ENCODE assay signal across 33 cellular contexts in the genomic region with DNA sequence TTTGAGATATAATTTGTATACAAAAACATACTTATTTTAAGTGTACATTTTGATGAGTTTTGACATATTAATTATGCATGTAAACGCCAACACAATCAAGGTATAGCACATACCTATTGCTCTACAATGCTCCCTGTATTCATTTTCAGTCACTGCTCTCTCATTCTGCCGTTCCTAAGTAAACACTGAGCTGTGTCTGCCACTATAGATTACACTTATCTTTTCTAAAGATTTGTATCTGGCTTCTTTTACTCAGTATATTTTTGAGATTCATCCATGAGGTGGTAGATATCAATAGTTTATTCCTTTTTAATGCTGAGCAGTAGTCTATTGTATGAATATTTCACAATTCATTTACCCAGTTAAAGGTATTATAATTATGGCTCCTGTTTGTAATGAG. TPM values are rescaled to one million over a fixed set of nuclear protein-coding genes. Genes with fewer than 3 reads are reported as not detected.
DNase-seq lines count a peak whose midpoint lies in the region; ATAC-seq, FAIRE-seq and TF ChIP-seq lines count a peak whose summit lies in the region.
"Had no signal": no experiment of that assay in that cellular context is flagged by ENCODE, and none has a peak within 500 bp of the region (broad histone marks: within the 10 kb centered on the region; RNA-seq: fewer than 3 reads in every experiment).

No MANE protein-coding gene starts in this region.

- no peak overlapping the region for H3K18ac ChIP-seq in mesendoderm (ENCODE audit: low read length)

- no peaks in the 10 kb centered on the region for H3K79me2 ChIP-seq in K562 (ENCODE audit: control insufficient read depth, insufficient read depth, low read length)
- no peaks in the 10 kb centered on the region for H3K79me2 ChIP-seq in mesendoderm (ENCODE audit: control insufficient read depth, insufficient read depth, low read length)

- H4K8ac ChIP-seq in mesendoderm (ENCODE audit: low read depth, low read length), result no peak overlapping the region

- no TSS peak for BruUV-seq in K562 (replicated peaks; lab: Mats Ljungman, UMichigan)

- H3K79me1 ChIP-seq in mesendoderm (ENCODE audit: low read length), result no peaks in the 10 kb centered on the region

- H3K9me3 ChIP-seq in K562 (replicated peaks; ENCODE audit: control insufficient read depth, insufficient read depth, low read depth, low read length), result no peaks in the 10 kb centered on the region
- H3K9me3 ChIP-seq: A549, BE2C, BLaER1, Caco-2 had no signal

- no peak overlapping the region for H4K5ac ChIP-seq in mesendoderm (ENCODE audit: low read length)

- TF ChIP-seq RAD21 in K562 (CRISPR knock-in tag; conservative IDR thresholded peaks at IDR 0.05 in 1 of 2, IDR thresholded peaks at IDR 0.05 in 1 of 2), result no peak

- no peak overlapping the region for H3K9ac ChIP-seq in K562 (ENCODE audit: insufficient read depth in 1 of 2, low read depth in 2 of 2, low read length in 2 of 2)
- H3K9ac ChIP-seq in mesendoderm (ENCODE audit: low read length), result no peak overlapping the region
- H3K9ac ChIP-seq: BLaER1; BLaER1 treated with 17β-estradiol and CSF1 and Interleukin-3, amounts not matched to agents 10 nM and 100 nM had no signal

- H3K4me2 ChIP-seq in K562 (ENCODE audit: insufficient read depth, low read length) (no peak overlapping the region), mesendoderm (ENCODE audit: low read length) (no peak overlapping the region)
- H3K4me2 ChIP-seq: A549; BLaER1; BLaER1 treated with 17β-estradiol and CSF1 and Interleukin-3, amounts not matched to agents 10 nM and 100 nM had no signal

- no peaks in the 10 kb centered on the region for H4K20me1 ChIP-seq in K562 (replicated peaks; ENCODE audit: control insufficient read depth, insufficient read depth, low read length)
- H4K20me1 ChIP-seq: BLaER1; BLaER1 treated with 17β-estradiol and CSF1 and Interleukin-3, amounts not matched to agents 10 nM and 100 nM had no signal

- no peak for TF ChIP-seq POLR2A in K562 (conservative IDR thresholded peaks at IDR 0.05)

- DNase-seq in K562 (ENCODE audit: extremely low read depth in 1 of 4, low spot score in 3 of 4) (no peak), mesendoderm (peak; percentile 62), KBM-7 (no peak)
- DNase-seq: 8988T; ACHN; AML-193; BE2C; C1 segment of cervical spinal cord; Caco-2; Calu3; CD4-positive, alpha-beta memory T cell; CD4-positive, alpha-beta T cell; CD4-positive, CD25-positive, alpha-beta regulatory T cell; CD8-positive, alpha-beta memory T cell; CD8-positive, alpha-beta T cell; COR-L47; DMS 273 treated with DMSO at 0.1 percent for 48 hours; DMS153; DMS53; DMS79; DMS79 treated with DMSO at 0.1 percent for 48 hours; DND-41; EL had no signal

- POLR2A ChIA-PET in K562 (lab: Yijun Ruan, JAX), result interaction anchor here (0.6 kb wide), 1 partner anchor 68 kb away, joined by 3 read pairs; no protein-coding TSS in a partner anchor

- H3K4ac ChIP-seq in mesendoderm (ENCODE audit: low read depth, low read length), result no peak overlapping the region

- H3K56ac ChIP-seq in mesendoderm (ENCODE audit: low read length), result no peak overlapping the region

- no peaks in the 10 kb centered on the region for H3K27me3 ChIP-seq in K562 (ENCODE audit: control insufficient read depth in 2 of 2, insufficient read depth in 2 of 2, low read length in 2 of 2)
- no peaks in the 10 kb centered on the region for H3K27me3 ChIP-seq in mesendoderm (ENCODE audit: insufficient read depth, low read length, poor library complexity)
- H3K27me3 ChIP-seq: BE2C; BLaER1; BLaER1 treated with 17β-estradiol and CSF1 and Interleukin-3, amounts not matched to agents 10 nM and 100 nM had no signal

- H2BK5ac ChIP-seq in mesendoderm (ENCODE audit: low read length), result no peak overlapping the region

- CTCF ChIA-PET in K562 (lab: Yijun Ruan, JAX; ENCODE audit: low intra/inter-chr PET ratio), result no interaction called here

- no peak overlapping the region for H3K4me3 ChIP-seq in K562
- H3K4me3 ChIP-seq in mesendoderm (ENCODE audit: low read length), result no peak overlapping the region
- H3K4me3 ChIP-seq: A549; BLaER1; BLaER1 treated with 17β-estradiol and CSF1 and Interleukin-3, amounts not matched to agents 10 nM and 100 nM had no signal

- H2AK5ac ChIP-seq in mesendoderm (ENCODE audit: low read length), result no peak overlapping the region

- no peak overlapping the region for H3K23ac ChIP-seq in mesendoderm (ENCODE audit: low read length)

- H3K27ac ChIP-seq in K562 (ENCODE audit: extremely low read depth, low read depth, low read length) (no peak overlapping the region), mesendoderm (ENCODE audit: low read depth, low read length) (no peak overlapping the region)
- H3K27ac ChIP-seq: 22Rv1; A549; BLaER1; BLaER1 treated with 17β-estradiol and CSF1 and Interleukin-3, amounts not matched to agents 10 nM and 100 nM; C4-2B had no signal

- ATAC-seq in K562 (no peak), GM18909 (IDR thresholded peaks at IDR 0.05; ENCODE audit: poor library complexity, unreplicated experiment) (no peak)
- ATAC-seq: A549; CD8-positive, alpha-beta T cell had no signal

- in situ Hi-C loops in K562 (cut with MboI), result no loop called here
- in situ Hi-C loops in KBM-7 (cut with MboI; ENCODE audit: low pct_unique_long_range_greater_than_20kb, low sequenced_read_pairs), result no loop called here

- FAIRE-seq in K562 (lab: Jason Lieb, UNC), result no peak
- FAIRE-seq: A204.1, A549, D721Med had no signal

- no peak for TF ChIP-seq CTCF in K562 (IDR thresholded peaks at IDR 0.05 in 2 of 3, conservative IDR thresholded peaks at IDR 0.05 in 1 of 3; ENCODE audit: insufficient read depth in 2 of 3, low read depth in 1 of 3, low read length in 3 of 3)

- H2AFZ ChIP-seq in K562 (ENCODE audit: low read depth, low read length), result no peak overlapping the region

- TF ChIP-seq EP300 in K562 (IDR thresholded peaks at IDR 0.05; ENCODE audit: low read length), result no peak

- no peaks in the 10 kb centered on the region for H3K9me1 ChIP-seq in K562 (ENCODE audit: control insufficient read depth, insufficient read depth, low read length)

- WGBS in K562 (ENCODE audit: insufficient coverage, low coverage, missing lambda C conversion rate), result 39% methylated on average over 2 of the region's 2 CpGs
- no CpG with 5 or more reads among the region's 2 CpGs for WGBS in mesendoderm (ENCODE audit: extremely low coverage, insufficient coverage, low lambda C conversion rate)

- 0 out of 3 replicates have a peak, but pooled peaks cover 3% of the 10 kb centered on the region for H3K36me3 ChIP-seq in K562 (ENCODE audit: control insufficient read depth, insufficient read depth, low read length)
- peaks cover 1% of the 10 kb centered on the region for H3K36me3 ChIP-seq in mesendoderm (ENCODE audit: control insufficient read depth, insufficient read depth, low read length)

- H2BK120ac ChIP-seq in mesendoderm (ENCODE audit: low read depth, low read length), result no peak overlapping the region

- H3K4me1 ChIP-seq in K562 (replicated peaks in 1 of 2; ENCODE audit: control insufficient read depth in 2 of 2, insufficient read depth in 2 of 2, low read length in 2 of 2) (no peaks in the 10 kb centered on the region; a peak in 1 of 5 replicates), mesendoderm (ENCODE audit: control insufficient read depth, low read depth, low read length) (peaks cover 10% of the 10 kb centered on the region)
- H3K4me1 ChIP-seq: A549; BE2C; BLaER1; BLaER1 treated with 17β-estradiol and CSF1 and Interleukin-3, amounts not matched to agents 10 nM and 100 nM had no signal

- H2BK15ac ChIP-seq in mesendoderm (replicated peaks; ENCODE audit: low read depth), result no peak overlapping the region

- intact Hi-C loops in K562 (cut with micrococcal nuclease), result no loop called here

RNA-seq across cellular contexts. Expression of gene BACE1-AS, which starts 25.4 kb away (rescaled TPM):
- total RNA-seq in K562 (2011; cell fraction: chromatin; rRNA removed; ENCODE audit: low replicate concordance), result 14.1 and 15.2 TPM in 2 replicates
- total RNA-seq in K562 (2011; cell fraction: nucleolus; rRNA removed), result 7.5 and 8.3 TPM in 2 replicates
- total RNA-seq in K562 (2011; cell fraction: nucleoplasm; rRNA removed), result 14.1 and 25.7 TPM in 2 replicates
- 3.1 and 3.8 TPM in 2 replicates for total RNA-seq in K562 (2014; rRNA removed)
- total RNA-seq in K562 (2014; rRNA removed; fragmentation: Illumina TruSeq; extraction: Trizol), result 2.9 and 3.9 TPM in 2 replicates
- 3.0 TPM in 2 replicates for total RNA-seq in K562 (2015; rRNA removed; fragmentation: Illumina TruSeq; extraction: Trizol)
- 4.7 and 5.9 TPM in 2 replicates for total RNA-seq in K562 (2021)
- 3.7 and 5.3 TPM in 2 replicates for polyA plus RNA-seq in K562 (2011; rRNA removed)
- polyA plus RNA-seq in K562 (2011; cell fraction: cytosol; rRNA removed), result 2.2 and 7.1 TPM in 2 replicates
- 8.0 and 9.5 TPM in 2 replicates for polyA plus RNA-seq in K562 (2011; cell fraction: nucleus; rRNA removed)
- polyA plus RNA-seq in K562 (2012), result 2.0 and 4.7 TPM in 2 replicates
- polyA plus RNA-seq in K562 (2014; fragmentation: Illumina TruSeq; extraction: Trizol), result 4.5 and 4.8 TPM in 2 replicates
- 1 to 10 TPM; 3.2 to 8.2 TPM for polyA plus RNA-seq in K562 (2014; fragmentation: Nextera tagmentation; extraction: Ambion mirVana)
- polyA plus RNA-seq in K562 (2014; rRNA removed), result 2.2 and 3.8 TPM in 2 replicates
- 6.7 and 6.9 TPM in 2 replicates for polyA minus RNA-seq in K562 (2011; rRNA and poly(A)+ RNA removed)
- 4.1 and 5.3 TPM in 2 replicates for polyA minus RNA-seq in K562 (2011; cell fraction: cytosol; rRNA and poly(A)+ RNA removed)
- polyA minus RNA-seq in K562 (2011; cell fraction: nucleus; rRNA and poly(A)+ RNA removed), result 5.0 and 6.8 TPM in 2 replicates
- polyA plus RNA-seq in mesendoderm (2013, experiment 1 of 2), result 4.8 TPM
- 5.1 TPM for polyA plus RNA-seq in mesendoderm (2013, experiment 2 of 2)
- polyA plus RNA-seq: CD14-positive monocyte had no signal

RNA-seq across cellular contexts. Expression of gene RNF214, which starts 33.3 kb away (rescaled TPM):
- total RNA-seq in K562 (2011; cell fraction: chromatin; rRNA removed; ENCODE audit: low replicate concordance), result 50.5 and 69.2 TPM in 2 replicates
- 27.5 and 29.7 TPM in 2 replicates for total RNA-seq in K562 (2011; cell fraction: nucleolus; rRNA removed)
- total RNA-seq in K562 (2011; cell fraction: nucleoplasm; rRNA removed), result 50.4 and 53.5 TPM in 2 replicates
- total RNA-seq in K562 (2014; rRNA removed) (6.6 and 10.1 TPM in 2 replicates), K562 (2014; rRNA removed; fragmentation: Illumina TruSeq; extraction: Trizol) (11.9 and 13.5 TPM in 2 replicates), K562 (2015; rRNA removed; fragmentation: Illumina TruSeq; extraction: Trizol) (9.5 and 10.2 TPM in 2 replicates), K562 (2021) (22.3 and 24.8 TPM in 2 replicates)
- polyA plus RNA-seq in K562 (2011; rRNA removed) (12.6 and 18.0 TPM in 2 replicates), K562 (2014; fragmentation: Illumina TruSeq; extraction: Trizol) (20.2 and 22.7 TPM in 2 replicates), K562 (2014; fragmentation: Nextera tagmentation; extraction: Ambion mirVana) (1 to 10 TPM; 6.6 to 7.4 TPM), K562 (2014; rRNA removed) (11.6 and 12.1 TPM in 2 replicates)
- polyA plus RNA-seq in K562 (2011; cell fraction: cytosol; rRNA removed), result 12.9 and 16.7 TPM in 2 replicates
- 28.9 and 44.6 TPM in 2 replicates for polyA plus RNA-seq in K562 (2011; cell fraction: nucleus; rRNA removed)
- polyA plus RNA-seq in K562 (2012), result 12.9 and 16.1 TPM in 2 replicates
- 22.6 and 29.9 TPM in 2 replicates for polyA minus RNA-seq in K562 (2011; rRNA and poly(A)+ RNA removed)
- polyA minus RNA-seq in K562 (2011; cell fraction: cytosol; rRNA and poly(A)+ RNA removed), result 14.1 and 26.8 TPM in 2 replicates
- polyA minus RNA-seq in K562 (2011; cell fraction: nucleus; rRNA and poly(A)+ RNA removed), result 17.6 and 23.9 TPM in 2 replicates
- polyA plus RNA-seq in mesendoderm (2013, experiment 1 of 2), result 16.9 TPM
- polyA plus RNA-seq in mesendoderm (2013, experiment 2 of 2), result 16.0 TPM

RNA-seq across cellular contexts. Expression of gene PCSK7, which starts 33.9 kb away (rescaled TPM):
- 109 and 170 TPM in 2 replicates for total RNA-seq in K562 (2011; cell fraction: chromatin; rRNA removed; ENCODE audit: low replicate concordance)
- total RNA-seq in K562 (2011; cell fraction: nucleolus; rRNA removed), result 70.1 and 82.7 TPM in 2 replicates
- total RNA-seq in K562 (2011; cell fraction: nucleoplasm; rRNA removed), result 95.3 and 149 TPM in 2 replicates
- total RNA-seq in K562 (2014; rRNA removed) (15.2 and 20.8 TPM in 2 replicates), K562 (2014; rRNA removed; fragmentation: Illumina TruSeq; extraction: Trizol) (15.2 and 15.6 TPM in 2 replicates), K562 (2015; rRNA removed; fragmentation: Illumina TruSeq; extraction: Trizol) (16.7 and 18.2 TPM in 2 replicates), K562 (2021) (29.2 and 30.4 TPM in 2 replicates)
- polyA plus RNA-seq in K562 (2011; rRNA removed) (14.9 and 15.6 TPM in 2 replicates), K562 (2014; fragmentation: Illumina TruSeq; extraction: Trizol) (19.9 and 22.1 TPM in 2 replicates), K562 (2014; fragmentation: Nextera tagmentation; extraction: Ambion mirVana) (1 to 10 TPM; 3.1 to 3.9 TPM), K562 (2014; rRNA removed) (25.3 and 27.7 TPM in 2 replicates)
- 12.6 and 18.1 TPM in 2 replicates for polyA plus RNA-seq in K562 (2011; cell fraction: cytosol; rRNA removed)
- 52.6 and 75.4 TPM in 2 replicates for polyA plus RNA-seq in K562 (2011; cell fraction: nucleus; rRNA removed)
- 14.7 and 15.3 TPM in 2 replicates for polyA plus RNA-seq in K562 (2012)
- polyA minus RNA-seq in K562 (2011; rRNA and poly(A)+ RNA removed), result 14.8 and 19.1 TPM in 2 replicates
- polyA minus RNA-seq in K562 (2011; cell fraction: cytosol; rRNA and poly(A)+ RNA removed), result 10.0 and 10.3 TPM in 2 replicates
- 21.3 and 21.8 TPM in 2 replicates for polyA minus RNA-seq in K562 (2011; cell fraction: nucleus; rRNA and poly(A)+ RNA removed)
- polyA plus RNA-seq in mesendoderm (2013, experiment 1 of 2), result 15.6 TPM
- polyA plus RNA-seq in mesendoderm (2013, experiment 2 of 2), result 15.8 TPM

RNA-seq across cellular contexts. Expression of gene BACE1, which starts 50.3 kb away (rescaled TPM):
- total RNA-seq in K562 (2011; cell fraction: chromatin; rRNA removed; ENCODE audit: low replicate concordance), result not detected in 2 replicates
- 0.13 TPM in 1 of 2 replicates, not detected in the other for total RNA-seq in K562 (2011; cell fraction: nucleolus; rRNA removed)
- not detected in 2 replicates for total RNA-seq in K562 (2011; cell fraction: nucleoplasm; rRNA removed)
- not detected in 2 replicates for total RNA-seq in K562 (2014; rRNA removed)
- not detected in 2 replicates for total RNA-seq in K562 (2014; rRNA removed; fragmentation: Illumina TruSeq; extraction: Trizol)
- not detected in 2 replicates for total RNA-seq in K562 (2015; rRNA removed; fragmentation: Illumina TruSeq; extraction: Trizol)
- 0.18 and 0.29 TPM in 2 replicates for total RNA-seq in K562 (2021)
- polyA plus RNA-seq in K562 (2011; rRNA removed), result 0.01 and 0.09 TPM in 2 replicates
- 0.12 TPM in 1 of 2 replicates, not detected in the other for polyA plus RNA-seq in K562 (2011; cell fraction: cytosol; rRNA removed)
- polyA plus RNA-seq in K562 (2011; cell fraction: nucleus; rRNA removed), result 0.11 TPM in 1 of 2 replicates, not detected in the other
- polyA plus RNA-seq in K562 (2012), result 0.96 and 1.2 TPM in 2 replicates
- not detected in 2 replicates for polyA plus RNA-seq in K562 (2014; fragmentation: Illumina TruSeq; extraction: Trizol)
- under 1 TPM; 0.14 to 0.25 TPM for polyA plus RNA-seq in K562 (2014; fragmentation: Nextera tagmentation; extraction: Ambion mirVana)
- not detected in 2 replicates for polyA plus RNA-seq in K562 (2014; rRNA removed)
- not detected in 2 replicates for polyA minus RNA-seq in K562 (2011; rRNA and poly(A)+ RNA removed)
- polyA minus RNA-seq in K562 (2011; cell fraction: cytosol; rRNA and poly(A)+ RNA removed), result not detected in 2 replicates
- under 0.01 and 0.11 TPM in 2 replicates for polyA minus RNA-seq in K562 (2011; cell fraction: nucleus; rRNA and poly(A)+ RNA removed)
- 6.1 TPM for polyA plus RNA-seq in mesendoderm (2013, experiment 1 of 2)
- polyA plus RNA-seq in mesendoderm (2013, experiment 2 of 2), result 6.0 TPM
- total RNA-seq: B cell had no signal
